ENCODE assay signal across 8 cellular contexts in the genomic region with DNA sequence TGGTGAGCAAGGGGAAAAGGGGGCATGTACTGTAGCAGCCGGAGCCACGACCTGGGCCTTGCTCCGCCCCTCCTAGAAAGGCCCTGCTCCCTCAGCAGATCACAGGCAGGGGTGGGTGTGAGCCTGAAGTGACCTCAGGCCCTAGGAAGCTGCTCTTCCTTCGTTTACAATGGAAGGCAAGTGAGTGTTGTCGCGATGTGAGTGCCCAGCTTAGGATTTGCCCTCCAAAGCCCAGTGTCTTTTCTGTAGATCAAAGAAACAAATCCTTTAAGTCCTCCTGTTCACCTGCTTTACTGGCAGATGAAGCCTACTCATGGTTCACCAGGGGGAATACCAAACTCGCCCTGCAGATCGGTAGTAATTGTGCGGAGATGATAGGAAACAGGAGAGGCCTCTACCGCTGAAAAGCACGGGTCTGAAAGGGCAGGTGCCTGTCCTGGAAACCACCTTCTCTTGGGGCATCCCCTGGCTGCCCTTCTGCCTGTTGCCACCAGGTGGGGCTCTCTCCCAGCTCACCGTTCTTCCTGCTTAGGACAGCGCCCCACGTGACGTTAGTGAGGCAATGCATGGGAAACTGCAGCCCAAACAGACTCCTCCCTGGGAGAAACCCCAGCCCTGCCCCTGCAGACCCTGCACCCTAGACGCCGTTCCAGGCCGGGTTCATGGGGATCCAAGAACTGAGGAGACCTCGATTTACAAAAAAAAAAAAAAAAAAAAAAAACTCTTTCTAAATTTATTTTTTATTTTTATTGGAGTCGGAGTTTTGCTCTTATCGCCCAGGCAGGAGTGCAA. TPM values are rescaled to one million over a fixed set of nuclear protein-coding genes. Genes with fewer than 3 reads are reported as not detected.
A peak's percentile ranks its signal among the peaks of the same experiment; 100 is the strongest.
DNase-seq lines count a peak whose midpoint lies in the region; ATAC-seq and TF ChIP-seq lines count a peak whose summit lies in the region.

No MANE protein-coding gene starts in this region.

- peak; percentile 100 for TF ChIP-seq CTCF in endodermal cell (conservative IDR thresholded peaks at IDR 0.05)

- H3K4me1 ChIP-seq in NT2/D1 (ENCODE audit: insufficient read depth, insufficient read length) (peaks cover 4% of the 10 kb centered on the region), endodermal cell (ENCODE audit: control insufficient read depth, insufficient read depth, low read length) (no peaks in the 10 kb centered on the region)

- H3K4me1 Mint-ChIP-seq in activated CD8-positive, alpha-beta memory T cell treated with anti-CD3 and anti-CD28 coated beads, Interleukin-2, amount 10 ng/mL, durations not matched to agents 7 days and 5 days, result peaks cover 28% of the 10 kb centered on the region
- H3K4me1 Mint-ChIP-seq in endodermal cell, result peaks cover 2% of the 10 kb centered on the region

- H3K36me3 Mint-ChIP-seq in activated CD8-positive, alpha-beta memory T cell treated with anti-CD3 and anti-CD28 coated beads, Interleukin-2, amount 10 ng/mL, durations not matched to agents 7 days and 5 days, result peaks cover 2% of the 10 kb centered on the region
- H3K36me3 Mint-ChIP-seq in endodermal cell (ENCODE audit: low read depth), result peaks cover 35% of the 10 kb centered on the region

- 17 to 35% methylated on average over 8 to 21 of the region's 21 CpGs for WGBS in endodermal cell (ENCODE audit: insufficient coverage in 1 of 2, insufficient read length in 1 of 2), 2 experiments

- H3K4me3 Mint-ChIP-seq in activated CD8-positive, alpha-beta memory T cell treated with anti-CD3 and anti-CD28 coated beads, Interleukin-2, amount 10 ng/mL, durations not matched to agents 7 days and 5 days, result no peak overlapping the region
- H3K4me3 Mint-ChIP-seq in endodermal cell, result no peak overlapping the region

- H3K27me3 ChIP-seq in NT2/D1 (ENCODE audit: insufficient read depth, insufficient read length) (no peaks in the 10 kb centered on the region), endodermal cell (ENCODE audit: control insufficient read depth, insufficient read depth, low read length, poor library complexity, severe bottlenecking) (no peaks in the 10 kb centered on the region)

- CTCF ChIA-PET in activated CD8-positive, alpha-beta memory T cell treated with anti-CD3 and anti-CD28 coated beads, Interleukin-2, amount 10 ng/mL, durations not matched to agents 7 days and 5 days (lab: Charles Lee), result interaction anchor here (0.6 to 5.0 kb wide), 29 partner anchors 9 to 1235 kb away, joined by 3 to 75 read pairs (median 4); a partner anchor contains a TSS

- peak; percentile 86 for DNase-seq in DMS153 treated with DMSO at 0.1 percent for 48 hours (lab: John Stamatoyannopoulos, UW; ENCODE audit: unreplicated experiment)
- peak; percentile 99 for DNase-seq in HuH-7.5 (ENCODE audit: low spot score)
- peak; percentile 96 for DNase-seq in NT2/D1 (ENCODE audit: low read depth, low spot score)
- peak; percentile 95 for DNase-seq in activated CD8-positive, alpha-beta memory T cell treated with anti-CD3 and anti-CD28 coated beads, Interleukin-2, amount 10 ng/mL, durations not matched to agents 7 days and 5 days
- peak; percentile 96 for DNase-seq in endodermal cell
- peak; percentile 80 for DNase-seq in middle frontal gyrus (ENCODE audit: extremely low spot score, low spot score)
- DNase-seq in stimulated activated CD8-positive, alpha-beta memory T cell treated with anti-CD3 and anti-CD28 coated beads, Interleukin-4, amount 100 ng/mL, for 4 hours (ENCODE audit: low read depth in 2 of 2, low spot score in 1 of 2), result peak; percentile 81 to 82

- H3K27ac Mint-ChIP-seq in activated CD8-positive, alpha-beta memory T cell treated with anti-CD3 and anti-CD28 coated beads, Interleukin-2, amount 10 ng/mL, durations not matched to agents 7 days and 5 days, result peak overlapping the region; percentile 78
- H3K27ac Mint-ChIP-seq in endodermal cell, result peak overlapping the region; percentile 64

- H3K4me3 ChIP-seq in NT2/D1 (ENCODE audit: insufficient read length, low read depth) (no peak overlapping the region), endodermal cell (ENCODE audit: low read length) (no peak overlapping the region)

- no peaks in the 10 kb centered on the region for H3K9me3 ChIP-seq in NT2/D1 (ENCODE audit: insufficient read depth, low read length)
- H3K9me3 ChIP-seq in endodermal cell (ENCODE audit: control insufficient read depth, low read length), result no peaks in the 10 kb centered on the region

- H3K27me3 Mint-ChIP-seq in activated CD8-positive, alpha-beta memory T cell treated with anti-CD3 and anti-CD28 coated beads, Interleukin-2, amount 10 ng/mL, durations not matched to agents 7 days and 5 days, result no peaks in the 10 kb centered on the region
- H3K27me3 Mint-ChIP-seq in endodermal cell (ENCODE audit: insufficient read depth), result no peaks in the 10 kb centered on the region

- peak; percentile 84 for ATAC-seq in GM21529 (IDR thresholded peaks at IDR 0.05; ENCODE audit: unreplicated experiment)
- peak; percentile 94 for ATAC-seq in activated CD8-positive, alpha-beta memory T cell treated with anti-CD3 and anti-CD28 coated beads, Interleukin-2, amount 10 ng/mL, durations not matched to agents 7 days and 5 days

- H3K9ac ChIP-seq in NT2/D1 (ENCODE audit: insufficient read length, low read depth) (no peak overlapping the region), endodermal cell (ENCODE audit: extremely low read depth, low read length, poor library complexity, severe bottlenecking) (no peak overlapping the region)

- H3K36me3 ChIP-seq in NT2/D1 (ENCODE audit: insufficient read depth, insufficient read length, low read length), result peaks cover 58% of the 10 kb centered on the region
- H3K36me3 ChIP-seq in endodermal cell (ENCODE audit: control insufficient read depth, insufficient read depth, low read length), result peaks cover 62% of the 10 kb centered on the region

- H3K9me3 Mint-ChIP-seq in activated CD8-positive, alpha-beta memory T cell treated with anti-CD3 and anti-CD28 coated beads, Interleukin-2, amount 10 ng/mL, durations not matched to agents 7 days and 5 days (ENCODE audit: low read depth), result no peaks in the 10 kb centered on the region
- H3K9me3 Mint-ChIP-seq in endodermal cell, result no peaks in the 10 kb centered on the region

- no peak overlapping the region for H3K27ac ChIP-seq in endodermal cell (ENCODE audit: low read depth, low read length)

RNA-seq across cellular contexts. Expression of a gene that starts 34.9 kb away (rescaled TPM):
- total RNA-seq in activated CD8-positive, alpha-beta memory T cell treated with anti-CD3 and anti-CD28 coated beads, Interleukin-2, amount 10 ng/mL, durations not matched to agents 7 days and 5 days, result 10 to 100 TPM; 44.5 to 56.5 TPM
- 10 to 100 TPM; 52.0 to 69.2 TPM for total RNA-seq in endodermal cell
- polyA plus RNA-seq in endodermal cell (2013, experiment 1 of 2), result 51.3 TPM
- 38.8 TPM for polyA plus RNA-seq in endodermal cell (2013, experiment 2 of 2)

RNA-seq across cellular contexts. Expression of a gene that starts 45.9 kb away (rescaled TPM):
- 100 to 1,000 TPM; 146 to 155 TPM for total RNA-seq in activated CD8-positive, alpha-beta memory T cell treated with anti-CD3 and anti-CD28 coated beads, Interleukin-2, amount 10 ng/mL, durations not matched to agents 7 days and 5 days
- total RNA-seq in endodermal cell, result 100 to 1,000 TPM; 122 to 126 TPM
- polyA plus RNA-seq in endodermal cell (2013, experiment 1 of 2), result 110 TPM
- polyA plus RNA-seq in endodermal cell (2013, experiment 2 of 2), result 101 TPM

RNA-seq across cellular contexts. Expression of a gene that starts 55.4 kb away (rescaled TPM):
- 1 to 10 TPM; 1.1 to 1.2 TPM for total RNA-seq in activated CD8-positive, alpha-beta memory T cell treated with anti-CD3 and anti-CD28 coated beads, Interleukin-2, amount 10 ng/mL, durations not matched to agents 7 days and 5 days
- total RNA-seq in endodermal cell, result 1 to 10 TPM; 3.5 to 3.8 TPM
- 74.4 TPM for polyA plus RNA-seq in endodermal cell (2013, experiment 1 of 2)
- 67.1 TPM for polyA plus RNA-seq in endodermal cell (2013, experiment 2 of 2)
